19 cellular contexts compared by ENCODE assay signal in genomic region chr6:84432616-84433015, GRCh38.
DNase-seq lines count a peak whose midpoint lies in the region; ATAC-seq and TF ChIP-seq lines count a peak whose summit lies in the region.
"Had no signal": no experiment of that assay in that cellular context is flagged by ENCODE, and none has a peak within 500 bp of the region (broad histone marks: within the 10 kb centered on the region; RNA-seq: fewer than 3 reads in every experiment).

No MANE protein-coding gene starts in this region.

- H2AFZ ChIP-seq in smooth muscle cell (ENCODE audit: low read depth) = no peak overlapping the region

- H3K36me3 ChIP-seq in smooth muscle cell (ENCODE audit: low read depth) (no peaks in the 10 kb centered on the region), BE2C (no peaks in the 10 kb centered on the region)
- H3K36me3 ChIP-seq: SJSA1 had no signal

- H3K27ac Mint-ChIP-seq in CD4-positive, alpha-beta T cell = no peak overlapping the region
- H3K27ac Mint-ChIP-seq: CD8-positive, alpha-beta T cell had no signal

- H3F3A ChIP-seq in smooth muscle cell (ENCODE audit: low read depth) = no peaks in the 10 kb centered on the region

- H3K27me3 ChIP-seq in smooth muscle cell (ENCODE audit: low read depth) (peaks cover 55% of the 10 kb centered on the region), BE2C (peaks cover 9% of the 10 kb centered on the region)
- H3K27me3 ChIP-seq in CD4-positive, alpha-beta T cell (ENCODE audit: control insufficient read depth, insufficient read depth, low read length) = no peaks in the 10 kb centered on the region
- H3K27me3 ChIP-seq: SJSA1 had no signal

- peaks cover 3% of the 10 kb centered on the region for H3K27me3 Mint-ChIP-seq in CD4-positive, alpha-beta T cell

- no peak overlapping the region for H3K9ac ChIP-seq in smooth muscle cell (ENCODE audit: low read depth)

- CTCF ChIA-PET in CD4-positive, alpha-beta T cell (lab: Charles Lee) = no interaction called here

- H3K4me1 ChIP-seq in smooth muscle cell (ENCODE audit: low read depth) (no peaks in the 10 kb centered on the region), BE2C (no peaks in the 10 kb centered on the region)
- H3K4me1 ChIP-seq: SJSA1 had no signal

- H3K4me3 ChIP-seq in cardiac fibroblast (replicated peaks in 1 of 2; ENCODE audit: low read depth in 2 of 2, low read length in 2 of 2) = no peak overlapping the region
- no peak overlapping the region for H3K4me3 ChIP-seq in smooth muscle cell
- no peak overlapping the region for H3K4me3 ChIP-seq in BE2C (ENCODE audit: low read depth, low read length)
- H3K4me3 ChIP-seq: SJSA1 had no signal

- no peak overlapping the region for H3K27ac ChIP-seq in smooth muscle cell (ENCODE audit: low read depth)
- no peak overlapping the region for H3K27ac ChIP-seq in CD4-positive, alpha-beta T cell (ENCODE audit: low read depth, low read length)
- H3K27ac ChIP-seq: RWPE1, SJSA1 had no signal

- H3K9me3 ChIP-seq in smooth muscle cell (replicated peaks; ENCODE audit: low read depth) (no peaks in the 10 kb centered on the region), BE2C (no peaks in the 10 kb centered on the region)
- no peaks in the 10 kb centered on the region for H3K9me3 ChIP-seq in CD4-positive, alpha-beta T cell (ENCODE audit: control insufficient read depth, low read length)

- peaks cover 2% of the 10 kb centered on the region for H3K9me3 Mint-ChIP-seq in CD4-positive, alpha-beta T cell

- DNase-seq in LHCN-M2 (ENCODE audit: low read depth) = peak; percentile 67
- peak; percentile 64 to 81 for DNase-seq in cardiac fibroblast (ENCODE audit: low read depth in 2 of 2)
- peak; percentile 67 for DNase-seq in fibroblast of the conjunctiva (ENCODE audit: low read depth)
- DNase-seq in smooth muscle cell (lab: John Stamatoyannopoulos, UW; ENCODE audit: unreplicated experiment) = no peak
- DNase-seq in BE2C = no peak
- DNase-seq in CD4-positive, alpha-beta T cell = no peak
- DNase-seq: ACHN; CD8-positive, alpha-beta T cell; DMS79; KBM-7; NCI-H1436; NCI-H2029; NCI-H2171; NCI-H510A; NCI-H82; PC-3 had no signal

- no peaks in the 10 kb centered on the region for H3K4me1 Mint-ChIP-seq in CD4-positive, alpha-beta T cell (ENCODE audit: low read depth)

- intact Hi-C loops in CD4-positive, alpha-beta T cell (cut with DNase I, micrococcal nuclease) = no loop called here

- H3K4me3 Mint-ChIP-seq in CD4-positive, alpha-beta T cell = no peak overlapping the region
- H3K4me3 Mint-ChIP-seq: CD8-positive, alpha-beta T cell had no signal

- no peaks in the 10 kb centered on the region for H3K36me3 Mint-ChIP-seq in CD4-positive, alpha-beta T cell (ENCODE audit: low read depth)
- H3K36me3 Mint-ChIP-seq: CD8-positive, alpha-beta T cell had no signal

- TF ChIP-seq CTCF in cardiac fibroblast (IDR thresholded peaks at IDR 0.05; ENCODE audit: low read depth, low read length) (no peak), smooth muscle cell (IDR thresholded peaks at IDR 0.05; ENCODE audit: borderline replicate concordance, insufficient read depth, poor library complexity, severe bottlenecking) (no peak), BE2C (IDR thresholded peaks at IDR 0.05; ENCODE audit: low read depth, low read length) (no peak)
- TF ChIP-seq CTCF in CD4-positive, alpha-beta T cell (IDR thresholded peaks at IDR 0.05) = no peak

- H3K79me2 ChIP-seq in smooth muscle cell (ENCODE audit: low read depth) = no peaks in the 10 kb centered on the region

- ATAC-seq in CD4-positive, alpha-beta T cell (ENCODE audit: poor library complexity) = no peak
- no peak for ATAC-seq in GM21723 (IDR thresholded peaks at IDR 0.05; ENCODE audit: unreplicated experiment)
- ATAC-seq: CD8-positive, alpha-beta T cell; PC-3 had no signal

- H4K20me1 ChIP-seq in smooth muscle cell (ENCODE audit: low read depth) = no peaks in the 10 kb centered on the region

- peak overlapping the region; percentile 6 for H3K4me2 ChIP-seq in smooth muscle cell

- POLR2A ChIA-PET in CD4-positive, alpha-beta T cell (lab: Charles Lee) = no interaction called here

Comparison
In these comparisons a context has a peak if more than half of its experiments do, and no peak if none do; other contexts are left out.
1. DNase-seq: peak in LHCN-M2 (single experiment), cardiac fibroblast (2 of 2) and fibroblast of the conjunctiva (single experiment); none in smooth muscle cell (single experiment), BE2C (single experiment) and CD4-positive, alpha-beta T cell (0 of 10).